1 cellular context compared by ENCODE assay signal in genomic region chr17:11898526-11899235, GRCh38.
TF ChIP-seq lines count a peak whose summit lies in the region.

No MANE protein-coding gene starts in this region.

TF ChIP-seq in K562, 482 proteins besides CTCF, POLR2A, EP300 and RAD21 (continued from another document):
- TF ChIP-seq MAZ (CRISPR knock-in tag; conservative IDR thresholded peaks at IDR 0.05 in 1 of 2, IDR thresholded peaks at IDR 0.05 in 1 of 2) (no peak), ZNF212 (CRISPR knock-in tag; IDR thresholded peaks at IDR 0.05) (no peak), FOXP1 (CRISPR knock-in tag; IDR thresholded peaks at IDR 0.05) (no peak), ARID1B (IDR thresholded peaks at IDR 0.05) (no peak)
